9 cellular contexts compared by ENCODE assay signal in genomic region chr19:12648088-12648487, GRCh38. TPM values are rescaled to one million over a fixed set of nuclear protein-coding genes. Genes with fewer than 3 reads are reported as not detected.
DNase-seq lines count a peak whose midpoint lies in the region; ATAC-seq, FAIRE-seq and TF ChIP-seq lines count a peak whose summit lies in the region.
"Had no signal": no experiment of that assay in that cellular context is flagged by ENCODE, and none has a peak within 500 bp of the region (broad histone marks: within the 10 kb centered on the region; RNA-seq: fewer than 3 reads in every experiment).

No MANE protein-coding gene starts in this region.

- H3K36me3 Mint-ChIP-seq in endodermal cell (ENCODE audit: low read depth) (peaks cover 40% of the 10 kb centered on the region), T-cell (peaks cover 13% of the 10 kb centered on the region)

- H3K36me3 ChIP-seq in endodermal cell (ENCODE audit: control insufficient read depth, insufficient read depth, low read length), result no peaks in the 10 kb centered on the region
- H3K36me3 ChIP-seq in HepG2 (replicated peaks in 1 of 2; ENCODE audit: control insufficient read depth in 1 of 2, insufficient read depth in 2 of 2, low read length in 2 of 2), result no peaks in the 10 kb centered on the region
- peaks cover 0 to 28% (median 0%) of the 10 kb centered on the region in 3 donors for H3K36me3 ChIP-seq in tibial nerve

- TF ChIP-seq CTCF in endodermal cell (conservative IDR thresholded peaks at IDR 0.05) (peak; percentile 58), HepG2 (CRISPR knock-in tag; IDR thresholded peaks at IDR 0.05) (peak; percentile 35; the same call in 1 of the 2 replicates), tibial nerve (IDR thresholded peaks at IDR 0.05) (no peak)

- H3K27me3 ChIP-seq in endodermal cell (ENCODE audit: control insufficient read depth, insufficient read depth, low read length, poor library complexity, severe bottlenecking), result no peaks in the 10 kb centered on the region
- no peaks in the 10 kb centered on the region for H3K27me3 ChIP-seq in HepG2 (ENCODE audit: control insufficient read depth in 1 of 2, insufficient read depth in 2 of 2, low read length in 2 of 2)
- H3K27me3 ChIP-seq in tibial nerve, result no peaks in the 10 kb centered on the region

- TF ChIP-seq POLR2A in HepG2 (IDR thresholded peaks at IDR 0.05; ENCODE audit: insufficient read depth in 1 of 2, low read depth in 2 of 2, low read length in 2 of 2) (no peak), tibial nerve (IDR thresholded peaks at IDR 0.05) (no peak)

- POLR2A ChIA-PET in HepG2 (lab: Yijun Ruan, JAX) (no interaction called here), T-cell (lab: Charles Lee) (no interaction called here)

- CTCF ChIA-PET in HepG2 (lab: Yijun Ruan, JAX; ENCODE audit: low intra/inter-chr PET ratio, low total read pairs) (no interaction called here), T-cell (lab: Charles Lee) (no interaction called here)

- no TSS peak for BruUV-seq in HepG2 (replicated peaks; lab: Mats Ljungman, UMichigan)

- TF ChIP-seq EP300 in HepG2 (IDR thresholded peaks at IDR 0.05; ENCODE audit: low read depth in 2 of 2, low read length in 2 of 2) (no peak), HepG2 (CRISPR knock-in tag; IDR thresholded peaks at IDR 0.05; ENCODE audit: borderline replicate concordance) (no peak), tibial nerve (IDR thresholded peaks at IDR 0.05) (no peak)

- H3K9me3 Mint-ChIP-seq in endodermal cell (peaks cover 1% of the 10 kb centered on the region), T-cell (no peaks in the 10 kb centered on the region)

- no peak for FAIRE-seq in HepG2 (lab: Jason Lieb, UNC)

- TF ChIP-seq RAD21 in HepG2 (CRISPR knock-in tag; IDR thresholded peaks at IDR 0.05), result no peak

- H3K79me2 ChIP-seq in HepG2 (ENCODE audit: insufficient read depth, low read length), result no peaks in the 10 kb centered on the region

- intact Hi-C loops in HepG2 (cut with micrococcal nuclease; ENCODE audit: unreplicated experiment), result no loop called here

- DNase-seq in NCI-H146 (lab: John Stamatoyannopoulos, UW) (peak; percentile 93), endodermal cell (peak; percentile 71), HepG2 (ENCODE audit: low spot score) (no peak), tibial nerve (ENCODE audit: low spot score in 2 of 2) (no peak), T-cell (no peak), cerebellum (ENCODE audit: low spot score) (no peak), NCI-H526 (lab: John Stamatoyannopoulos, UW) (no peak)
- DNase-seq in stimulated activated CD8-positive, alpha-beta memory T cell treated with anti-CD3 and anti-CD28 coated beads, Interleukin-4, amount 100 ng/mL, for 48 hours, result no peak
- DNase-seq: activated naive CD4-positive, alpha-beta T cell treated with Interleukin-2 at 50 U/mL for 16 hours had no signal

- H4K20me1 ChIP-seq in HepG2 (ENCODE audit: insufficient read depth, low read length), result no peaks in the 10 kb centered on the region

- no peak overlapping the region for H2AFZ ChIP-seq in HepG2 (ENCODE audit: low read length)

- H3K4me3 ChIP-seq in endodermal cell (ENCODE audit: low read length), result no peak overlapping the region
- H3K4me3 ChIP-seq in HepG2 (replicated peaks in 1 of 3; ENCODE audit: insufficient read depth in 1 of 3, low read depth in 2 of 3, low read length in 3 of 3), result no peak overlapping the region
- peak overlapping the region in 3 of 4 donors; percentile 4 to 40 (median 20) for H3K4me3 ChIP-seq in tibial nerve

- no peak overlapping the region for H3K9ac ChIP-seq in endodermal cell (ENCODE audit: extremely low read depth, low read length, poor library complexity, severe bottlenecking)
- no peak overlapping the region for H3K9ac ChIP-seq in HepG2 (ENCODE audit: insufficient read depth, low read depth, low read length)

- 84 to 95% methylated on average over 21 to 29 of the region's 29 CpGs for whole genome bisulfite sequencing in endodermal cell (ENCODE audit: insufficient coverage in 1 of 2, insufficient read length in 1 of 2), 2 experiments
- 95% methylated on average over 15 of the region's 29 CpGs for WGBS in HepG2 (ENCODE audit: low lambda C conversion rate)
- WGBS in tibial nerve, 2 donors, result 11 to 18% methylated on average over 28 to 29 of the region's 29 CpGs

- H3K9me3 ChIP-seq in endodermal cell (ENCODE audit: control insufficient read depth, low read length), result no peaks in the 10 kb centered on the region
- H3K9me3 ChIP-seq in HepG2 (ENCODE audit: low read length), result no peaks in the 10 kb centered on the region
- H3K9me3 ChIP-seq in tibial nerve, result no peaks in the 10 kb centered on the region

- no peaks in the 10 kb centered on the region for H3K27me3 Mint-ChIP-seq in endodermal cell (ENCODE audit: insufficient read depth)
- H3K27me3 Mint-ChIP-seq in T-cell, result no peaks in the 10 kb centered on the region

- no peak overlapping the region for H3K4me2 ChIP-seq in HepG2 (ENCODE audit: low read depth, low read length)

- no peaks in the 10 kb centered on the region for H3K4me1 Mint-ChIP-seq in endodermal cell
- peaks cover 0 to 2% (median 0%) of the 10 kb centered on the region in 3 donors for H3K4me1 Mint-ChIP-seq in T-cell

- H3K4me1 ChIP-seq in endodermal cell (ENCODE audit: control insufficient read depth, insufficient read depth, low read length) (no peaks in the 10 kb centered on the region), HepG2 (ENCODE audit: insufficient read depth, low read length) (no peaks in the 10 kb centered on the region), tibial nerve (peaks cover 0 to 16% (median 7%) of the 10 kb centered on the region in 4 donors)

- ATAC-seq in HepG2 (peak; percentile 30), T-cell (replicated peaks in 1 of 4) (no peak)

- H3K4me3 Mint-ChIP-seq in endodermal cell (no peak overlapping the region), T-cell (peak overlapping the region in 1 of 3 donors; percentile 9)

- H3K27ac ChIP-seq in endodermal cell (ENCODE audit: low read depth, low read length) (no peak overlapping the region), HepG2 (ENCODE audit: extremely low read length, insufficient read depth, low read length) (no peak overlapping the region), tibial nerve (no peak overlapping the region)

- H3K27ac Mint-ChIP-seq in endodermal cell, result no peak overlapping the region
- no peak overlapping the region for H3K27ac Mint-ChIP-seq in T-cell

- in situ Hi-C loops in HepG2 (cut with HindIII; ENCODE audit: extremely low pct_ligation_motif_present, low pct_unique_long_range_greater_than_20kb), result no loop called here

RNA-seq across cellular contexts. Expression of gene MAN2B1, which starts 18.5 kb away (rescaled TPM):
- total RNA-seq in endodermal cell (100 to 1,000 TPM; 101 to 113 TPM), HepG2 (2016; rRNA removed; fragmentation: Illumina TruSeq; extraction: Trizol) (10.8 and 23.8 TPM in 2 replicates), tibial nerve (10 to 100 TPM; 48.5 to 89.4 (median 58.5) TPM), T-cell (100 to 1,000 TPM in 4 of 5 donors, 10 to 100 TPM in 1; 96.0 to 159 (median 149) TPM), cerebellum (17.5 TPM)
- 59.4 TPM for polyA plus RNA-seq in endodermal cell (2013, experiment 1 of 2)
- 50.9 TPM for polyA plus RNA-seq in endodermal cell (2013, experiment 2 of 2)
- 4.0 and 5.4 TPM in 2 replicates for total RNA-seq in HepG2 (2016; cell fraction: cytosol; rRNA removed; fragmentation: Illumina TruSeq; extraction: Trizol; ENCODE audit: low read depth)
- 8.6 and 23.6 TPM in 2 replicates for total RNA-seq in HepG2 (2016; cell fraction: insoluble cytoplasmic fraction; rRNA removed; fragmentation: Illumina TruSeq; extraction: Trizol)
- 13.4 and 16.7 TPM in 2 replicates for total RNA-seq in HepG2 (2016; cell fraction: membrane; rRNA removed; fragmentation: Illumina TruSeq; extraction: Trizol)
- 28.7 and 30.9 TPM in 2 replicates for total RNA-seq in HepG2 (2016; cell fraction: nucleus; rRNA removed; fragmentation: Illumina TruSeq; extraction: Trizol)
- 23.6 and 31.8 TPM in 2 replicates for polyA plus RNA-seq in HepG2 (2011; rRNA removed)
- 26.5 and 29.6 TPM in 2 replicates for polyA plus RNA-seq in HepG2 (2011; cell fraction: cytosol; rRNA removed)
- 46.9 and 59.4 TPM in 2 replicates for polyA plus RNA-seq in HepG2 (2011; cell fraction: nucleus; rRNA removed)
- polyA plus RNA-seq in HepG2 (2012), result 38.9 and 46.8 TPM in 2 replicates
- polyA plus RNA-seq in HepG2 (2016; cell fraction: cytosol; fragmentation: Illumina TruSeq; extraction: Trizol; ENCODE audit: low read depth), result 4.9 and 6.4 TPM in 2 replicates
- polyA plus RNA-seq in HepG2 (2016; cell fraction: insoluble cytoplasmic fraction; fragmentation: Illumina TruSeq; extraction: Trizol; ENCODE audit: low read depth), result 10.9 and 14.9 TPM in 2 replicates
- 15.2 and 17.9 TPM in 2 replicates for polyA plus RNA-seq in HepG2 (2016; cell fraction: membrane; fragmentation: Illumina TruSeq; extraction: Trizol; ENCODE audit: low read depth)
- 43.7 and 53.7 TPM in 2 replicates for polyA plus RNA-seq in HepG2 (2016; cell fraction: nucleus; fragmentation: Illumina TruSeq; extraction: Trizol; ENCODE audit: insufficient read depth, low read depth)
- 15.2 and 23.5 TPM in 2 replicates for polyA minus RNA-seq in HepG2 (2011; rRNA and poly(A)+ RNA removed; ENCODE audit: low replicate concordance)
- 8.4 and 16.6 TPM in 2 replicates for polyA minus RNA-seq in HepG2 (2011; cell fraction: cytosol; rRNA and poly(A)+ RNA removed)
- polyA minus RNA-seq in HepG2 (2011; cell fraction: nucleus; rRNA and poly(A)+ RNA removed), result 10.7 and 15.5 TPM in 2 replicates

RNA-seq across cellular contexts. Expression of gene WDR83, which starts 18.5 kb away (rescaled TPM):
- total RNA-seq in endodermal cell, result 10 to 100 TPM; 18.8 to 26.2 TPM
- 12.9 TPM for polyA plus RNA-seq in endodermal cell (2013, experiment 1 of 2)
- polyA plus RNA-seq in endodermal cell (2013, experiment 2 of 2), result 16.6 TPM
- 9.9 and 10.7 TPM in 2 replicates for total RNA-seq in HepG2 (2016; rRNA removed; fragmentation: Illumina TruSeq; extraction: Trizol)
- 6.9 and 7.6 TPM in 2 replicates for total RNA-seq in HepG2 (2016; cell fraction: cytosol; rRNA removed; fragmentation: Illumina TruSeq; extraction: Trizol; ENCODE audit: low read depth)
- total RNA-seq in HepG2 (2016; cell fraction: insoluble cytoplasmic fraction; rRNA removed; fragmentation: Illumina TruSeq; extraction: Trizol), result 11.3 and 11.8 TPM in 2 replicates
- total RNA-seq in HepG2 (2016; cell fraction: membrane; rRNA removed; fragmentation: Illumina TruSeq; extraction: Trizol), result 8.4 and 8.9 TPM in 2 replicates
- total RNA-seq in HepG2 (2016; cell fraction: nucleus; rRNA removed; fragmentation: Illumina TruSeq; extraction: Trizol), result 7.7 and 8.0 TPM in 2 replicates
- 4.5 and 5.4 TPM in 2 replicates for polyA plus RNA-seq in HepG2 (2011; rRNA removed)
- 6.2 and 9.4 TPM in 2 replicates for polyA plus RNA-seq in HepG2 (2011; cell fraction: cytosol; rRNA removed)
- 11.3 and 12.7 TPM in 2 replicates for polyA plus RNA-seq in HepG2 (2011; cell fraction: nucleus; rRNA removed)
- 5.0 and 9.1 TPM in 2 replicates for polyA plus RNA-seq in HepG2 (2012)
- 5.9 and 6.7 TPM in 2 replicates for polyA plus RNA-seq in HepG2 (2016; cell fraction: cytosol; fragmentation: Illumina TruSeq; extraction: Trizol; ENCODE audit: low read depth)
- 11.8 and 12.8 TPM in 2 replicates for polyA plus RNA-seq in HepG2 (2016; cell fraction: insoluble cytoplasmic fraction; fragmentation: Illumina TruSeq; extraction: Trizol; ENCODE audit: low read depth)
- polyA plus RNA-seq in HepG2 (2016; cell fraction: membrane; fragmentation: Illumina TruSeq; extraction: Trizol; ENCODE audit: low read depth), result 8.3 and 8.5 TPM in 2 replicates
- polyA plus RNA-seq in HepG2 (2016; cell fraction: nucleus; fragmentation: Illumina TruSeq; extraction: Trizol; ENCODE audit: insufficient read depth, low read depth), result 13.7 and 15.3 TPM in 2 replicates
- 10.4 and 11.3 TPM in 2 replicates for polyA minus RNA-seq in HepG2 (2011; rRNA and poly(A)+ RNA removed; ENCODE audit: low replicate concordance)
- 1.6 and 2.4 TPM in 2 replicates for polyA minus RNA-seq in HepG2 (2011; cell fraction: cytosol; rRNA and poly(A)+ RNA removed)
- polyA minus RNA-seq in HepG2 (2011; cell fraction: nucleus; rRNA and poly(A)+ RNA removed), result 7.7 and 8.6 TPM in 2 replicates
- total RNA-seq in tibial nerve, result 10 to 100 TPM in 3 of 4 donors, 1 to 10 TPM in 1; 7.9 to 19.8 (median 16.8) TPM
- total RNA-seq in T-cell, result 10 to 100 TPM in 4 of 5 donors, 1 to 10 TPM in 1; 7.7 to 24.3 (median 17.6) TPM
- 6.3 TPM for total RNA-seq in cerebellum

RNA-seq across cellular contexts. Expression of gene DHPS, which starts 33.6 kb away (rescaled TPM):
- total RNA-seq in endodermal cell, result 10 to 100 TPM; 76.1 to 98.5 TPM
- 104 TPM for polyA plus RNA-seq in endodermal cell (2013, experiment 1 of 2)
- polyA plus RNA-seq in endodermal cell (2013, experiment 2 of 2), result 94.4 TPM
- total RNA-seq in HepG2 (2016; rRNA removed; fragmentation: Illumina TruSeq; extraction: Trizol), result 34.8 and 43.3 TPM in 2 replicates
- 18.6 and 20.2 TPM in 2 replicates for total RNA-seq in HepG2 (2016; cell fraction: cytosol; rRNA removed; fragmentation: Illumina TruSeq; extraction: Trizol; ENCODE audit: low read depth)
- total RNA-seq in HepG2 (2016; cell fraction: insoluble cytoplasmic fraction; rRNA removed; fragmentation: Illumina TruSeq; extraction: Trizol), result 36.3 and 41.9 TPM in 2 replicates
- 18.6 and 23.3 TPM in 2 replicates for total RNA-seq in HepG2 (2016; cell fraction: membrane; rRNA removed; fragmentation: Illumina TruSeq; extraction: Trizol)
- 44.1 and 48.8 TPM in 2 replicates for total RNA-seq in HepG2 (2016; cell fraction: nucleus; rRNA removed; fragmentation: Illumina TruSeq; extraction: Trizol)
- 84.3 and 84.6 TPM in 2 replicates for polyA plus RNA-seq in HepG2 (2011; rRNA removed)
- 70.3 and 86.4 TPM in 2 replicates for polyA plus RNA-seq in HepG2 (2011; cell fraction: cytosol; rRNA removed)
- 180 and 198 TPM in 2 replicates for polyA plus RNA-seq in HepG2 (2011; cell fraction: nucleus; rRNA removed)
- 54.1 and 72.2 TPM in 2 replicates for polyA plus RNA-seq in HepG2 (2012)
- polyA plus RNA-seq in HepG2 (2016; cell fraction: cytosol; fragmentation: Illumina TruSeq; extraction: Trizol; ENCODE audit: low read depth), result 12.2 and 12.4 TPM in 2 replicates
- polyA plus RNA-seq in HepG2 (2016; cell fraction: insoluble cytoplasmic fraction; fragmentation: Illumina TruSeq; extraction: Trizol; ENCODE audit: low read depth), result 34.0 and 35.3 TPM in 2 replicates
- 12.8 and 13.6 TPM in 2 replicates for polyA plus RNA-seq in HepG2 (2016; cell fraction: membrane; fragmentation: Illumina TruSeq; extraction: Trizol; ENCODE audit: low read depth)
- polyA plus RNA-seq in HepG2 (2016; cell fraction: nucleus; fragmentation: Illumina TruSeq; extraction: Trizol; ENCODE audit: insufficient read depth, low read depth), result 90.1 and 103 TPM in 2 replicates
- polyA minus RNA-seq in HepG2 (2011; rRNA and poly(A)+ RNA removed; ENCODE audit: low replicate concordance), result 80.2 and 94.5 TPM in 2 replicates
- 27.8 and 30.4 TPM in 2 replicates for polyA minus RNA-seq in HepG2 (2011; cell fraction: cytosol; rRNA and poly(A)+ RNA removed)
- 56.0 and 62.9 TPM in 2 replicates for polyA minus RNA-seq in HepG2 (2011; cell fraction: nucleus; rRNA and poly(A)+ RNA removed)
- total RNA-seq in tibial nerve, result 100 to 1,000 TPM; 117 to 180 (median 160) TPM
- 100 to 1,000 TPM; 141 to 195 (median 177) TPM for total RNA-seq in T-cell
- 59.1 TPM for total RNA-seq in cerebellum

RNA-seq across cellular contexts. Expression of gene ZNF791, which starts 37.4 kb away (rescaled TPM):
- total RNA-seq in endodermal cell (10 to 100 TPM; 23.2 to 32.1 TPM), HepG2 (2016; rRNA removed; fragmentation: Illumina TruSeq; extraction: Trizol) (17.4 and 21.3 TPM in 2 replicates), tibial nerve (10 to 100 TPM; 36.1 to 38.7 (median 37.6) TPM), T-cell (10 to 100 TPM; 33.4 to 54.6 (median 43.9) TPM), cerebellum (21.5 TPM)
- 14.2 TPM for polyA plus RNA-seq in endodermal cell (2013, experiment 1 of 2)
- polyA plus RNA-seq in endodermal cell (2013, experiment 2 of 2), result 16.7 TPM
- 5.5 and 5.7 TPM in 2 replicates for total RNA-seq in HepG2 (2016; cell fraction: cytosol; rRNA removed; fragmentation: Illumina TruSeq; extraction: Trizol; ENCODE audit: low read depth)
- total RNA-seq in HepG2 (2016; cell fraction: insoluble cytoplasmic fraction; rRNA removed; fragmentation: Illumina TruSeq; extraction: Trizol), result 16.4 and 22.2 TPM in 2 replicates
- total RNA-seq in HepG2 (2016; cell fraction: membrane; rRNA removed; fragmentation: Illumina TruSeq; extraction: Trizol), result 7.4 and 9.1 TPM in 2 replicates
- total RNA-seq in HepG2 (2016; cell fraction: nucleus; rRNA removed; fragmentation: Illumina TruSeq; extraction: Trizol), result 15.1 and 19.8 TPM in 2 replicates
- polyA plus RNA-seq in HepG2 (2011; rRNA removed), result 10.1 and 12.8 TPM in 2 replicates
- polyA plus RNA-seq in HepG2 (2011; cell fraction: cytosol; rRNA removed), result 4.9 and 5.3 TPM in 2 replicates
- 8.8 and 17.1 TPM in 2 replicates for polyA plus RNA-seq in HepG2 (2011; cell fraction: nucleus; rRNA removed)
- polyA plus RNA-seq in HepG2 (2012), result 9.2 and 12.5 TPM in 2 replicates
- polyA plus RNA-seq in HepG2 (2016; cell fraction: cytosol; fragmentation: Illumina TruSeq; extraction: Trizol; ENCODE audit: low read depth), result 0.87 and 3.4 TPM in 2 replicates
- 11.5 and 12.8 TPM in 2 replicates for polyA plus RNA-seq in HepG2 (2016; cell fraction: insoluble cytoplasmic fraction; fragmentation: Illumina TruSeq; extraction: Trizol; ENCODE audit: low read depth)
- polyA plus RNA-seq in HepG2 (2016; cell fraction: membrane; fragmentation: Illumina TruSeq; extraction: Trizol; ENCODE audit: low read depth), result 1.8 and 3.0 TPM in 2 replicates
- polyA plus RNA-seq in HepG2 (2016; cell fraction: nucleus; fragmentation: Illumina TruSeq; extraction: Trizol; ENCODE audit: insufficient read depth, low read depth), result 22.3 and 24.6 TPM in 2 replicates
- polyA minus RNA-seq in HepG2 (2011; rRNA and poly(A)+ RNA removed; ENCODE audit: low replicate concordance), result 11.0 and 21.0 TPM in 2 replicates
- 13.4 and 16.9 TPM in 2 replicates for polyA minus RNA-seq in HepG2 (2011; cell fraction: cytosol; rRNA and poly(A)+ RNA removed)
- polyA minus RNA-seq in HepG2 (2011; cell fraction: nucleus; rRNA and poly(A)+ RNA removed), result 22.8 and 25.7 TPM in 2 replicates

RNA-seq across cellular contexts. Expression of gene ZNF490, which starts 37.5 kb away (rescaled TPM):
- total RNA-seq in endodermal cell (10 to 100 TPM; 10.6 to 11.2 TPM), HepG2 (2016; rRNA removed; fragmentation: Illumina TruSeq; extraction: Trizol) (2.9 and 5.2 TPM in 2 replicates), tibial nerve (1 to 10 TPM; 3.1 to 6.7 (median 4.8) TPM), T-cell (10 to 100 TPM; 11.8 to 14.0 (median 12.4) TPM), cerebellum (12.7 TPM)
- polyA plus RNA-seq in endodermal cell (2013, experiment 1 of 2), result 2.3 TPM
- 2.9 TPM for polyA plus RNA-seq in endodermal cell (2013, experiment 2 of 2)
- 0.40 and 0.71 TPM in 2 replicates for total RNA-seq in HepG2 (2016; cell fraction: cytosol; rRNA removed; fragmentation: Illumina TruSeq; extraction: Trizol; ENCODE audit: low read depth)
- total RNA-seq in HepG2 (2016; cell fraction: insoluble cytoplasmic fraction; rRNA removed; fragmentation: Illumina TruSeq; extraction: Trizol), result 2.9 and 5.1 TPM in 2 replicates
- 1.4 and 1.7 TPM in 2 replicates for total RNA-seq in HepG2 (2016; cell fraction: membrane; rRNA removed; fragmentation: Illumina TruSeq; extraction: Trizol)
- total RNA-seq in HepG2 (2016; cell fraction: nucleus; rRNA removed; fragmentation: Illumina TruSeq; extraction: Trizol), result 2.6 and 3.7 TPM in 2 replicates
- 1.2 and 1.3 TPM in 2 replicates for polyA plus RNA-seq in HepG2 (2011; rRNA removed)
- 0.52 and 0.60 TPM in 2 replicates for polyA plus RNA-seq in HepG2 (2011; cell fraction: cytosol; rRNA removed)
- 0.99 and 1.1 TPM in 2 replicates for polyA plus RNA-seq in HepG2 (2011; cell fraction: nucleus; rRNA removed)
- 0.54 and 0.77 TPM in 2 replicates for polyA plus RNA-seq in HepG2 (2012)
- polyA plus RNA-seq in HepG2 (2016; cell fraction: cytosol; fragmentation: Illumina TruSeq; extraction: Trizol; ENCODE audit: low read depth), result 0.10 TPM in 1 of 2 replicates, not detected in the other
- polyA plus RNA-seq in HepG2 (2016; cell fraction: insoluble cytoplasmic fraction; fragmentation: Illumina TruSeq; extraction: Trizol; ENCODE audit: low read depth), result 0.48 and 0.69 TPM in 2 replicates
- 0.10 TPM in 1 of 2 replicates, not detected in the other for polyA plus RNA-seq in HepG2 (2016; cell fraction: membrane; fragmentation: Illumina TruSeq; extraction: Trizol; ENCODE audit: low read depth)
- polyA plus RNA-seq in HepG2 (2016; cell fraction: nucleus; fragmentation: Illumina TruSeq; extraction: Trizol; ENCODE audit: insufficient read depth, low read depth), result 2.5 and 3.0 TPM in 2 replicates
- 5.6 and 6.1 TPM in 2 replicates for polyA minus RNA-seq in HepG2 (2011; rRNA and poly(A)+ RNA removed; ENCODE audit: low replicate concordance)
- polyA minus RNA-seq in HepG2 (2011; cell fraction: cytosol; rRNA and poly(A)+ RNA removed), result 3.9 and 4.4 TPM in 2 replicates
- polyA minus RNA-seq in HepG2 (2011; cell fraction: nucleus; rRNA and poly(A)+ RNA removed), result 8.1 and 9.9 TPM in 2 replicates

Comparison
In these comparisons a context has a peak if more than half of its experiments do, and no peak if none do; other contexts are left out.
1. DNase-seq: peak in NCI-H146 (single experiment) and endodermal cell (single experiment); none in HepG2 (single experiment), tibial nerve (0 of 2), T-cell (0 of 34), cerebellum (single experiment), NCI-H526 (0 of 2) and stimulated activated CD8-positive, alpha-beta memory T cell treated with anti-CD3 and anti-CD28 coated beads, Interleukin-4, amount 100 ng/mL, for 48 hours (single experiment).
2. H3K4me3 ChIP-seq: peak in tibial nerve (3 of 4); none in endodermal cell (single experiment) and HepG2 (0 of 3).
3. CTCF ChIP-seq: peak in endodermal cell (single experiment) and HepG2 (single experiment); none in tibial nerve (0 of 5).